ENCODE assay signal across 8 cellular contexts in the genomic region with DNA sequence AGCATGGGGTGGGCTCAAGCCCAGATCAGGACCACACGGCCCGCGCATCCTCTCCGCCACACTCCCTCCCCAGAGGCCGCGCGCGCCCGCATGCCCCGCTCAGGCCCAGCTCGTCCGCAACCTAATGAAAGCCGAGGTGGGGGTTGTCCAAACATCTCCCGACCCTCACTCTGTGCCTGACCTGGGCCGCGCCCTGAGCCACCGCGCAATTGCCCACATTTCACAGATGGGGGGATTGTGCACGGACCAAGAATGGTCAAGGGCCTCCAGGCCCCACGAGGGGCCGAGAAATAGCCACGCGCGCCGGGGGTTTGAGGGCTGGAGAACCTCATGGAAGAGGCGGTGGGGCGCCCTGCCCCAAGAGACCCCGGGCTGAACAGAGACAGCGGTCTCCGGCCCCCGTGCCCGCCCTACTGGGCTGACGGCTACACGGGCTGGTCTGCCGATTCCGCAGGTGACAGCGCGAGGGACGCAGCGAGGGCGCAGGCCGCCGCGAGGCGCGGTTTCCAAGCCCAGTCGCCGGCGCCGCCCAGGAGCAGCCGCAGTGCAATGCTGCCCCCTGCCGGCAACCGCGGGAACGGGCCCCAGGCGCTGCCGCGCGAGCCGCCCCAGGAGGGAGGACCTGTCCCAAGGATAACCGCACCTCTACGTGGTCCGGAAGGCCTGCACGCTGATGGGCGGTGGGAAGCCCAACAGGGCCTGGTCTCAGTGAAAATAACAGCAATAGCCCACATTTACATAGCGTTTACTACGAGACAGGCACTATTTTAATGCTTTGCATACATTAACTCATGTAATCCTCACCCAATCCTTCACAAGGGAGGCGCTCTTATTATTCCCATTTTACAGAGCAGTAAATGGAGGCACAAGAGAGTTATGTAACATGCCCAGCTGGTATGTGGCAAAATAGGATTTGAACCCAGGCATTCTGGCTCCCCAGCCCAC. TPM values are rescaled to one million over a fixed set of nuclear protein-coding genes. Genes with fewer than 3 reads are reported as not detected.
DNase-seq lines count a peak whose midpoint lies in the region; ATAC-seq and TF ChIP-seq lines count a peak whose summit lies in the region.

No MANE protein-coding gene starts in this region.

- peaks cover 9% of the 10 kb centered on the region for H3K27me3 Mint-ChIP-seq in Calu3 (ENCODE audit: unreplicated experiment)
- peaks cover 38% of the 10 kb centered on the region for H3K27me3 Mint-ChIP-seq in activated T-helper 17 cell treated with anti-CD3 and anti-CD28 coated beads, Interleukin-2, amount 50 U/mL, for 72 hours

- peak; percentile 86 for DNase-seq in Calu3
- peak; percentile 59 to 89 (median 88) for DNase-seq in Peyer's patch
- DNase-seq in foreskin fibroblast, result peak; percentile 35 to 81
- peak; percentile 99 for DNase-seq in osteoblast (ENCODE audit: insufficient read length, low spot score, missing footprints)
- DNase-seq in transverse colon, result peak; percentile 83

- no peak for TF ChIP-seq EP300 in transverse colon (IDR thresholded peaks at IDR 0.05; ENCODE audit: low read depth)

- H3K4me1 ChIP-seq in Peyer's patch (peaks cover 0 to 5% (median 2%) of the 10 kb centered on the region in 4 donors), osteoblast (ENCODE audit: insufficient read depth, low read length) (no peaks in the 10 kb centered on the region), transverse colon (peaks cover 0 to 4% (median 4%) of the 10 kb centered on the region in 4 donors)

- no peaks in the 10 kb centered on the region for H3K27me3 ChIP-seq in Peyer's patch
- peaks cover 30% of the 10 kb centered on the region for H3K27me3 ChIP-seq in osteoblast (ENCODE audit: insufficient read depth, low read length)
- peaks cover 58% of the 10 kb centered on the region for H3K27me3 ChIP-seq in transverse colon

- H4K20me1 ChIP-seq in osteoblast (ENCODE audit: insufficient read depth, low read length), result no peaks in the 10 kb centered on the region

- H3K4me3 ChIP-seq in Peyer's patch (peak overlapping the region in 2 of 4 donors; percentile 24 to 33), foreskin fibroblast (ENCODE audit: low read depth in 1 of 2, low read length in 2 of 2) (peak overlapping the region in 1 of 2 donors; percentile 24), osteoblast (ENCODE audit: insufficient read depth, low read length) (peak overlapping the region; percentile 50), transverse colon (peak overlapping the region in 1 of 4 donors; percentile 21)

- H3K4me3 Mint-ChIP-seq in Calu3 (ENCODE audit: low read depth, unreplicated experiment), result no peak overlapping the region
- no peak overlapping the region for H3K4me3 Mint-ChIP-seq in activated T-helper 17 cell treated with anti-CD3 and anti-CD28 coated beads, Interleukin-2, amount 50 U/mL, for 72 hours

- peak overlapping the region; percentile 70 for H2AFZ ChIP-seq in osteoblast (ENCODE audit: low read length)

- no peaks in the 10 kb centered on the region for H3K79me2 ChIP-seq in osteoblast (ENCODE audit: insufficient read depth, low read length)

- no peak for TF ChIP-seq POLR2A in Peyer's patch (IDR thresholded peaks at IDR 0.05)
- no peak for TF ChIP-seq POLR2A in transverse colon (IDR thresholded peaks at IDR 0.05)

- no peaks in the 10 kb centered on the region for H3K36me3 ChIP-seq in Peyer's patch
- H3K36me3 ChIP-seq in osteoblast (ENCODE audit: insufficient read depth, low read length), result no peaks in the 10 kb centered on the region
- H3K36me3 ChIP-seq in transverse colon, result no peaks in the 10 kb centered on the region

- H3K9me3 ChIP-seq in Peyer's patch (no peaks in the 10 kb centered on the region), osteoblast (ENCODE audit: low read depth, low read length) (no peaks in the 10 kb centered on the region), transverse colon (no peaks in the 10 kb centered on the region)

- CTCF ChIA-PET in Calu3 (lab: Charles Lee), result no interaction called here

- peak overlapping the region; percentile 75 for H3K4me2 ChIP-seq in osteoblast (ENCODE audit: insufficient read depth, low read length)

- BruUV-seq in Calu3 (replicated peaks; lab: Mats Ljungman, UMichigan), result no TSS peak

- H3K36me3 Mint-ChIP-seq in Calu3 (ENCODE audit: insufficient read depth, unreplicated experiment), result peaks cover 4% of the 10 kb centered on the region
- no peaks in the 10 kb centered on the region for H3K36me3 Mint-ChIP-seq in activated T-helper 17 cell treated with anti-CD3 and anti-CD28 coated beads, Interleukin-2, amount 50 U/mL, for 72 hours (ENCODE audit: low read depth)

- WGBS in transverse colon (ENCODE audit: low coverage in 1 of 2), 2 donors, result 30% methylated on average over 46 of the region's 68 CpGs; no CpG with 5 or more reads in 1 of the 2 donors

- intact Hi-C loops in Calu3 (cut with micrococcal nuclease; ENCODE audit: unreplicated experiment) (loop anchor here (1.0 to 5.0 kb wide), 3 partner anchors 115 to 382 kb away; no protein-coding TSS in a partner anchor), transverse colon (cut with DNase I; ENCODE audit: low total_unique reads) (no loop called here)

- H3K27ac ChIP-seq in Peyer's patch, result no peak overlapping the region
- H3K27ac ChIP-seq in osteoblast (ENCODE audit: low read depth, low read length), result no peak overlapping the region
- no peak overlapping the region for H3K27ac ChIP-seq in transverse colon

- no peaks in the 10 kb centered on the region for H3K4me1 Mint-ChIP-seq in Calu3 (ENCODE audit: low read depth, unreplicated experiment)
- H3K4me1 Mint-ChIP-seq in activated T-helper 17 cell treated with anti-CD3 and anti-CD28 coated beads, Interleukin-2, amount 50 U/mL, for 72 hours, result no peaks in the 10 kb centered on the region

- ATAC-seq in GM19438 (IDR thresholded peaks at IDR 0.05; ENCODE audit: low read depth, unreplicated experiment) (peak; percentile 95), HG03460 (IDR thresholded peaks at IDR 0.05; ENCODE audit: unreplicated experiment) (peak; percentile 93)
- peak; percentile 97 for ATAC-seq in activated T-helper 17 cell treated with anti-CD3 and anti-CD28 coated beads, Interleukin-2, amount 50 U/mL, for 72 hours (replicated peaks)

- H3K9me3 Mint-ChIP-seq in Calu3 (ENCODE audit: low read depth, unreplicated experiment), result no peaks in the 10 kb centered on the region
- H3K9me3 Mint-ChIP-seq in activated T-helper 17 cell treated with anti-CD3 and anti-CD28 coated beads, Interleukin-2, amount 50 U/mL, for 72 hours, result no peaks in the 10 kb centered on the region

- TF ChIP-seq CTCF in Calu3 (IDR thresholded peaks at IDR 0.05; ENCODE audit: unreplicated experiment) (peak; percentile 90), Peyer's patch (IDR thresholded peaks at IDR 0.05) (peak; percentile 94 to 100 (median 98)), foreskin fibroblast (IDR thresholded peaks at IDR 0.05; ENCODE audit: low read depth, low read length) (peak; percentile 86), osteoblast (IDR thresholded peaks at IDR 0.05; ENCODE audit: extremely low read depth, low read depth, low read length) (peak; percentile 79), transverse colon (IDR thresholded peaks at IDR 0.05) (peak; percentile 76 to 100 (median 98))

- no peak overlapping the region for H3K27ac Mint-ChIP-seq in Calu3 (ENCODE audit: unreplicated experiment)
- no peak overlapping the region for H3K27ac Mint-ChIP-seq in activated T-helper 17 cell treated with anti-CD3 and anti-CD28 coated beads, Interleukin-2, amount 50 U/mL, for 72 hours

- in situ Hi-C loops in transverse colon (cut with MboI; ENCODE audit: low pct_ligation_motif_present in 1 of 4, low pct_unique_long_range_greater_than_20kb in 1 of 4, low sequenced_read_pairs in 3 of 4), result loop anchor here in 1 of 4 donors (25.0 kb wide), 1 partner anchor 210 kb away; no protein-coding TSS in a partner anchor

RNA-seq across cellular contexts. Expression of gene GRID1, which starts 10.5 kb away (rescaled TPM):
- 0.10 TPM in 1 of 2 replicates, not detected in the other for total RNA-seq in Calu3 (2022)
- total RNA-seq in Peyer's patch, result 10 to 100 TPM in 1 of 4 donors, 1 to 10 TPM in 2, under 1 TPM in 1; 0.35 to 10.7 (median 1.3) TPM
- total RNA-seq in activated T-helper 17 cell treated with anti-CD3 and anti-CD28 coated beads, Interleukin-2, amount 50 U/mL, for 72 hours, result not detected
- total RNA-seq in osteoblast, result under 0.01 TPM in 1 of 2 replicates, not detected in the other
- total RNA-seq in transverse colon, result 1 to 10 TPM in 2 of 4 donors, under 1 TPM in 2; 0.40 to 1.9 (median 1.00) TPM
